In genomic region chrX:109384569-109385174, GRCh38 we compare ENCODE assay signal across 8 cellular contexts.
DNase-seq lines count a peak whose midpoint lies in the region; ATAC-seq and TF ChIP-seq lines count a peak whose summit lies in the region.

No MANE protein-coding gene starts in this region.

- H2AFZ ChIP-seq in PC-3 (ENCODE audit: low read length), result no peak overlapping the region

- peaks cover 0 to 73% (median 0%) of the 10 kb centered on the region in 7 donors for H3K27me3 ChIP-seq in heart right ventricle
- no peaks in the 10 kb centered on the region for H3K27me3 ChIP-seq in right atrium auricular region
- H3K27me3 ChIP-seq in PC-3 (ENCODE audit: low read length), result peaks cover 13% of the 10 kb centered on the region
- no peaks in the 10 kb centered on the region for H3K27me3 ChIP-seq in gastroesophageal sphincter
- no peaks in the 10 kb centered on the region for H3K27me3 ChIP-seq in uterus
- no peaks in the 10 kb centered on the region for H3K27me3 ChIP-seq in vagina

- 24 to 29% methylated on average over 3 of the region's 3 CpGs for WGBS in heart right ventricle, 2 donors
- 0 to 42% methylated on average over 2 to 3 of the region's 3 CpGs for WGBS in gastroesophageal sphincter (ENCODE audit: low coverage in 1 of 2), 2 donors

- H3K4me1 ChIP-seq in heart right ventricle (no peaks in the 10 kb centered on the region), right atrium auricular region (no peaks in the 10 kb centered on the region), PC-3 (ENCODE audit: insufficient read depth, low read length) (no peaks in the 10 kb centered on the region), gastroesophageal sphincter (no peaks in the 10 kb centered on the region), uterus (no peaks in the 10 kb centered on the region), vagina (no peaks in the 10 kb centered on the region)

- H3F3A ChIP-seq in PC-3 (ENCODE audit: low read length, unreplicated experiment), result no peaks in the 10 kb centered on the region

- no peaks in the 10 kb centered on the region for H3K9me3 ChIP-seq in heart right ventricle
- no peaks in the 10 kb centered on the region for H3K9me3 ChIP-seq in right atrium auricular region
- H3K9me3 ChIP-seq in PC-3 (ENCODE audit: low read length), result no peaks in the 10 kb centered on the region
- no peaks in the 10 kb centered on the region for H3K9me3 ChIP-seq in gastroesophageal sphincter
- no peaks in the 10 kb centered on the region for H3K9me3 ChIP-seq in uterus
- H3K9me3 ChIP-seq in vagina, result no peaks in the 10 kb centered on the region

- ATAC-seq in heart right ventricle (peak in 4 of 8 donors; percentile 21 to 58 (median 53)), PC-3 (no peak), gastroesophageal sphincter (no peak), HG03520 (IDR thresholded peaks at IDR 0.05; ENCODE audit: unreplicated experiment) (no peak)

- no peak overlapping the region for H3K4me2 ChIP-seq in PC-3 (ENCODE audit: low read length)

- TF ChIP-seq EP300 in gastroesophageal sphincter (IDR thresholded peaks at IDR 0.05), result no peak

- no TSS peak for BruUV-seq in PC-3 (replicated peaks; lab: Mats Ljungman, UMichigan)

- no peak for TF ChIP-seq POLR2A in gastroesophageal sphincter (IDR thresholded peaks at IDR 0.05)
- TF ChIP-seq POLR2A in uterus (IDR thresholded peaks at IDR 0.05), result no peak
- TF ChIP-seq POLR2A in vagina (IDR thresholded peaks at IDR 0.05), result no peak

- H3K4me3 ChIP-seq in heart right ventricle, result no peak overlapping the region
- H3K4me3 ChIP-seq in right atrium auricular region, result no peak overlapping the region
- H3K4me3 ChIP-seq in PC-3 (ENCODE audit: low read length), result no peak overlapping the region
- no peak overlapping the region for H3K4me3 ChIP-seq in gastroesophageal sphincter
- H3K4me3 ChIP-seq in uterus, result no peak overlapping the region
- H3K4me3 ChIP-seq in vagina, result no peak overlapping the region

- H3K27ac ChIP-seq in heart right ventricle (peak overlapping the region in 1 of 10 donors; percentile 9), right atrium auricular region (no peak overlapping the region), PC-3 (ENCODE audit: low read length) (no peak overlapping the region), gastroesophageal sphincter (no peak overlapping the region), uterus (no peak overlapping the region), vagina (no peak overlapping the region)

- H3K9me2 ChIP-seq in PC-3 (replicated peaks; ENCODE audit: low read length), result no peaks in the 10 kb centered on the region

- H3K36me3 ChIP-seq in heart right ventricle (no peaks in the 10 kb centered on the region), right atrium auricular region (no peaks in the 10 kb centered on the region), PC-3 (ENCODE audit: low read depth, low read length) (no peaks in the 10 kb centered on the region), gastroesophageal sphincter (no peaks in the 10 kb centered on the region), uterus (no peaks in the 10 kb centered on the region), vagina (no peaks in the 10 kb centered on the region)

- DNase-seq in heart right ventricle (peak in 1 of 2 donors; percentile 4), right atrium auricular region (ENCODE audit: low spot score) (no peak), PC-3 (peak; percentile 40), uterus (no peak), vagina (ENCODE audit: extremely low spot score in 2 of 2) (no peak)
- DNase-seq in central memory CD4-positive, alpha-beta T cell, result no peak

- POLR2A ChIA-PET in PC-3 (lab: Charles Lee; ENCODE audit: unreplicated experiment), result no interaction called here

- H3K9ac ChIP-seq in PC-3 (ENCODE audit: low read length), result no peak overlapping the region

- CTCF ChIA-PET in PC-3 (lab: Charles Lee), result interaction anchor here (1.0 to 1.2 kb wide), 2 partner anchors 685 to 1219 kb away, joined by 3 to 9 read pairs; no protein-coding TSS in a partner anchor

- TF ChIP-seq CTCF in heart right ventricle (IDR thresholded peaks at IDR 0.05) (peak in 7 of 9 donors; percentile 28 to 51 (median 42)), right atrium auricular region (IDR thresholded peaks at IDR 0.05) (peak in 1 of 2 donors; percentile 49), PC-3 (conservative IDR thresholded peaks at IDR 0.05; ENCODE audit: low read depth, low read length) (peak; percentile 68), gastroesophageal sphincter (IDR thresholded peaks at IDR 0.05) (peak in 3 of 4 experiments; percentile 27 to 33 (median 28)), uterus (IDR thresholded peaks at IDR 0.05) (peak; percentile 3 to 36 (median 28)), vagina (IDR thresholded peaks at IDR 0.05) (peak in 1 of 3 experiments; percentile 32)

- H4K20me1 ChIP-seq in PC-3 (ENCODE audit: low read length), result no peaks in the 10 kb centered on the region

- intact Hi-C loops in heart right ventricle (cut with DNase I), result no loop called here
- intact Hi-C loops in PC-3 (cut with micrococcal nuclease), result no loop called here
- intact Hi-C loops in uterus (cut with DNase I; ENCODE audit: low total_unique reads), result no loop called here
- intact Hi-C loops in vagina (cut with DNase I), result no loop called here

- H3K79me2 ChIP-seq in PC-3 (ENCODE audit: low read length), result no peaks in the 10 kb centered on the region
